Comparison of ENCODE assay signal across 24 cellular contexts in genomic region chr12:61821381-61821780, GRCh38.
"Had no signal": no experiment of that assay in that cellular context is flagged by ENCODE, and none has a peak within 500 bp of the region (broad histone marks: within the 10 kb centered on the region; RNA-seq: fewer than 3 reads in every experiment).

No MANE protein-coding gene starts in this region.

- H3K4me3 ChIP-seq: neural progenitor cell, ovary, right lobe of liver, spleen, stomach, thoracic aorta, upper lobe of right lung had no signal

- H3K27me3 Mint-ChIP-seq: activated CD8-positive, alpha-beta T cell treated with anti-CD3 and anti-CD28 coated beads for 36 hours; brain; dendritic cell treated with granulocyte-macrophage colony-stimulating factor and Interleukin-4, amounts not matched to agents 40 ng/mL and 50 ng/mL, for 4 days; naive B cell had no signal

- ATAC-seq: activated CD8-positive, alpha-beta T cell treated with anti-CD3 and anti-CD28 coated beads for 36 hours; activated naive CD4-positive, alpha-beta T cell treated with anti-CD3 and anti-CD28 coated beads, Interleukin-2, amount 50 U/mL, for 72 hours; left lobe of liver; right lobe of liver; upper lobe of right lung; WTC11 had no signal

- H3K4me1 Mint-ChIP-seq: brain, naive B cell, neural progenitor cell had no signal

- H3K4me1 ChIP-seq: neural progenitor cell, right lobe of liver, spleen, stomach, upper lobe of right lung had no signal

- H3K36me3 ChIP-seq: neural progenitor cell, ovary, right lobe of liver, spleen, stomach, thoracic aorta, upper lobe of right lung had no signal

- H3K4me3 Mint-ChIP-seq: activated CD8-positive, alpha-beta T cell treated with anti-CD3 and anti-CD28 coated beads for 36 hours; brain; dendritic cell treated with granulocyte-macrophage colony-stimulating factor and Interleukin-4, amounts not matched to agents 40 ng/mL and 50 ng/mL, for 4 days; naive B cell; neural progenitor cell; WTC11 had no signal

- H3K27ac Mint-ChIP-seq: activated CD8-positive, alpha-beta T cell treated with anti-CD3 and anti-CD28 coated beads for 36 hours; activated naive CD4-positive, alpha-beta T cell treated with anti-CD3 and anti-CD28 coated beads, Interleukin-2, amount 50 U/mL, for 72 hours; brain; dendritic cell treated with granulocyte-macrophage colony-stimulating factor and Interleukin-4, amounts not matched to agents 40 ng/mL and 50 ng/mL, for 4 days; naive B cell; neural progenitor cell; WTC11 had no signal

- H3K9me3 ChIP-seq: ovary, right lobe of liver, stomach, thoracic aorta, upper lobe of right lung had no signal

- H3K27ac ChIP-seq: neural progenitor cell, ovary, right lobe of liver, spleen, stomach, thoracic aorta, upper lobe of right lung had no signal

- H3K27me3 ChIP-seq: neural progenitor cell, ovary, right lobe of liver, spleen, stomach, upper lobe of right lung had no signal

- DNase-seq: activated CD4-positive, alpha-beta T cell treated with anti-CD3 and anti-CD28 coated beads for 4 hours; activated CD8-positive, alpha-beta memory T cell treated with anti-CD3 and anti-CD28 coated beads, Interleukin-2, amount 50 U/mL, for 4 hours; activated CD8-positive, alpha-beta T cell treated with anti-CD3 and anti-CD28 coated beads for 36 hours; activated effector memory CD4-positive, alpha-beta T cell treated with anti-CD3 and anti-CD28 coated beads, Interleukin-2, amount 50 U/mL, for 16 hours; activated T-cell treated with anti-CD3 and anti-CD28 coated beads, Interleukin-2, amount 50 U/mL, for 48 hours; amygdala; cerebellar nuclear complex; effector memory CD4-positive, alpha-beta T cell; islet precursor cell; mammary epithelial cell; naive B cell; ovary; right lobe of liver; spleen; stomach; T-helper 1 cell; upper lobe of right lung had no signal

- H3K36me3 Mint-ChIP-seq: activated naive CD4-positive, alpha-beta T cell treated with anti-CD3 and anti-CD28 coated beads, Interleukin-2, amount 50 U/mL, for 72 hours; brain; naive B cell; neural progenitor cell; WTC11 had no signal

- H3K9me3 Mint-ChIP-seq: activated CD8-positive, alpha-beta T cell treated with anti-CD3 and anti-CD28 coated beads for 36 hours; activated naive CD4-positive, alpha-beta T cell treated with anti-CD3 and anti-CD28 coated beads, Interleukin-2, amount 50 U/mL, for 72 hours; dendritic cell treated with granulocyte-macrophage colony-stimulating factor and Interleukin-4, amounts not matched to agents 40 ng/mL and 50 ng/mL, for 4 days; neural progenitor cell had no signal
